Comparison of ENCODE assay signal across 25 cellular contexts in genomic region chr4:119302073-119302832, GRCh38. TPM values are rescaled to one million over a fixed set of nuclear protein-coding genes. Genes with fewer than 3 reads are reported as not detected.
DNase-seq lines count a peak whose midpoint lies in the region; ATAC-seq and TF ChIP-seq lines count a peak whose summit lies in the region.
"Had no signal": no experiment of that assay in that cellular context is flagged by ENCODE, and none has a peak within 500 bp of the region (broad histone marks: within the 10 kb centered on the region; RNA-seq: fewer than 3 reads in every experiment).

No MANE protein-coding gene starts in this region.

- H3K27ac Mint-ChIP-seq in stimulated activated naive CD8-positive, alpha-beta T cell treated with anti-CD3 and anti-CD28 coated beads, Interleukin-15, Interleukin-2, amounts not matched to agents 100 ng/mL and 50 ng/mL, for 24 hours = no peak overlapping the region
- H3K27ac Mint-ChIP-seq in activated T-helper 1 cell treated with anti-CD3 and anti-CD28 coated beads, Interleukin-12 subunit alpha, Interleukin-12 subunit beta, Interleukin-2, Interleukin-4 antibody, amounts not matched to agents 30 ng/mL and 10 ng/mL and 1 ng/mL, durations not matched to agents 14 hours and 24 hours and 36 hours = peak overlapping the region; percentile 8

- H3K9ac ChIP-seq in smooth muscle cell (ENCODE audit: low read depth) = no peak overlapping the region
- H3K9ac ChIP-seq: parathyroid adenoma had no signal

- no peak overlapping the region for H2AFZ ChIP-seq in smooth muscle cell (ENCODE audit: low read depth)
- H2AFZ ChIP-seq: parathyroid adenoma had no signal

- peaks cover 4% of the 10 kb centered on the region for H3K27me3 Mint-ChIP-seq in stimulated activated naive CD8-positive, alpha-beta T cell treated with anti-CD3 and anti-CD28 coated beads, Interleukin-15, Interleukin-2, amounts not matched to agents 100 ng/mL and 50 ng/mL, for 24 hours
- H3K27me3 Mint-ChIP-seq in activated T-helper 1 cell treated with anti-CD3 and anti-CD28 coated beads, Interleukin-12 subunit alpha, Interleukin-12 subunit beta, Interleukin-2, Interleukin-4 antibody, amounts not matched to agents 30 ng/mL and 10 ng/mL and 1 ng/mL, durations not matched to agents 14 hours and 24 hours and 36 hours (ENCODE audit: insufficient read depth) = peaks cover 5% of the 10 kb centered on the region
- H3K27me3 Mint-ChIP-seq: naive thymus-derived CD8-positive, alpha-beta T cell had no signal

- H3K36me3 ChIP-seq in smooth muscle cell (ENCODE audit: low read depth) = no peaks in the 10 kb centered on the region

- H3K27ac ChIP-seq in smooth muscle cell (ENCODE audit: low read depth) = no peak overlapping the region
- H3K27ac ChIP-seq: parathyroid adenoma, suprapubic skin had no signal

- no peak for DNase-seq in stimulated activated naive CD8-positive, alpha-beta T cell treated with anti-CD3 and anti-CD28 coated beads, Interleukin-15, Interleukin-2, amounts not matched to agents 100 U/mL and 50 U/mL, for 24 hours
- no peak for DNase-seq in activated T-helper 1 cell treated with anti-CD3 and anti-CD28 coated beads, Interleukin-12 subunit alpha, Interleukin-12 subunit beta, Interleukin-2, Interleukin-4 antibody, amounts not matched to agents 30 ng/mL and 10 ng/mL and 1 ng/mL, durations not matched to agents 14 hours and 24 hours and 36 hours (ENCODE audit: low spot score)
- peak; percentile 60 for DNase-seq in left lobe of liver (ENCODE audit: low spot score)
- no peak for DNase-seq in NCI-H510A (lab: John Stamatoyannopoulos, UW)
- DNase-seq in DMS114 treated with DMSO at 0.1 percent for 48 hours (lab: John Stamatoyannopoulos, UW; ENCODE audit: unreplicated experiment) = no peak
- DNase-seq in D341Med (ENCODE audit: low spot score) = no peak
- DNase-seq in smooth muscle cell (lab: John Stamatoyannopoulos, UW; ENCODE audit: unreplicated experiment) = no peak
- DNase-seq: activated CD4-positive, alpha-beta T cell treated with anti-CD3 and anti-CD28 coated beads for 4 hours; activated CD8-positive, alpha-beta memory T cell treated with anti-CD3 and anti-CD28 coated beads, Interleukin-2, amount 50 U/mL, for 4 hours; activated gamma-delta T cell; dermis blood vessel endothelial cell; DMS153; HCEC 1CT; Karpas-422; left cardiac atrium; naive thymus-derived CD8-positive, alpha-beta T cell; NCI-H187 treated with DMSO at 0.1 percent for 48 hours; NCI-H2227 treated with DMSO at 0.1 percent for 48 hours; NCI-H748 treated with DMSO at 0.1 percent for 48 hours; SHP77; sigmoid colon; SW 1271 had no signal

- TF ChIP-seq CTCF in smooth muscle cell (IDR thresholded peaks at IDR 0.05; ENCODE audit: borderline replicate concordance, insufficient read depth, poor library complexity, severe bottlenecking) = no peak

- intact Hi-C loops in activated T-helper 1 cell treated with anti-CD3 and anti-CD28 coated beads, Interleukin-12 subunit alpha, Interleukin-12 subunit beta, Interleukin-2, Interleukin-4 antibody, amounts not matched to agents 30 ng/mL and 10 ng/mL and 1 ng/mL, durations not matched to agents 14 hours and 24 hours and 36 hours (cut with micrococcal nuclease) = loop anchor here (5.0 kb wide), 1 partner anchor 465 kb away; the partner anchor contains the start of gene SEC24D

- H3K9me3 Mint-ChIP-seq in stimulated activated naive CD8-positive, alpha-beta T cell treated with anti-CD3 and anti-CD28 coated beads, Interleukin-15, Interleukin-2, amounts not matched to agents 100 ng/mL and 50 ng/mL, for 24 hours = no peaks in the 10 kb centered on the region
- no peaks in the 10 kb centered on the region for H3K9me3 Mint-ChIP-seq in activated T-helper 1 cell treated with anti-CD3 and anti-CD28 coated beads, Interleukin-12 subunit alpha, Interleukin-12 subunit beta, Interleukin-2, Interleukin-4 antibody, amounts not matched to agents 30 ng/mL and 10 ng/mL and 1 ng/mL, durations not matched to agents 14 hours and 24 hours and 36 hours
- H3K9me3 Mint-ChIP-seq: naive thymus-derived CD8-positive, alpha-beta T cell had no signal

- peaks cover 26% of the 10 kb centered on the region for H3K79me2 ChIP-seq in smooth muscle cell (ENCODE audit: low read depth)
- H3K79me2 ChIP-seq: parathyroid adenoma had no signal

- peaks cover 36% of the 10 kb centered on the region for H3K4me1 Mint-ChIP-seq in stimulated activated naive CD8-positive, alpha-beta T cell treated with anti-CD3 and anti-CD28 coated beads, Interleukin-15, Interleukin-2, amounts not matched to agents 100 ng/mL and 50 ng/mL, for 24 hours (ENCODE audit: low read depth)
- H3K4me1 Mint-ChIP-seq in activated T-helper 1 cell treated with anti-CD3 and anti-CD28 coated beads, Interleukin-12 subunit alpha, Interleukin-12 subunit beta, Interleukin-2, Interleukin-4 antibody, amounts not matched to agents 30 ng/mL and 10 ng/mL and 1 ng/mL, durations not matched to agents 14 hours and 24 hours and 36 hours (ENCODE audit: low read depth) = peaks cover 29% of the 10 kb centered on the region

- H3K9me3 ChIP-seq in smooth muscle cell (replicated peaks; ENCODE audit: low read depth) = no peaks in the 10 kb centered on the region
- H3K9me3 ChIP-seq: sigmoid colon, suprapubic skin had no signal

- no peaks in the 10 kb centered on the region for H3K27me3 ChIP-seq in smooth muscle cell (ENCODE audit: low read depth)
- H3K27me3 ChIP-seq: sigmoid colon, suprapubic skin had no signal

- H3K4me1 ChIP-seq in smooth muscle cell (ENCODE audit: low read depth) = peaks cover 14% of the 10 kb centered on the region

- H3K4me3 Mint-ChIP-seq in stimulated activated naive CD8-positive, alpha-beta T cell treated with anti-CD3 and anti-CD28 coated beads, Interleukin-15, Interleukin-2, amounts not matched to agents 100 ng/mL and 50 ng/mL, for 24 hours = peak overlapping the region; percentile 74
- H3K4me3 Mint-ChIP-seq in activated T-helper 1 cell treated with anti-CD3 and anti-CD28 coated beads, Interleukin-12 subunit alpha, Interleukin-12 subunit beta, Interleukin-2, Interleukin-4 antibody, amounts not matched to agents 30 ng/mL and 10 ng/mL and 1 ng/mL, durations not matched to agents 14 hours and 24 hours and 36 hours = peak overlapping the region; percentile 1

- no peak overlapping the region for H3K4me2 ChIP-seq in smooth muscle cell

- H3F3A ChIP-seq in smooth muscle cell (ENCODE audit: low read depth) = no peaks in the 10 kb centered on the region

- H4K20me1 ChIP-seq in smooth muscle cell (ENCODE audit: low read depth) = peaks cover 19% of the 10 kb centered on the region

- H3K4me3 ChIP-seq in smooth muscle cell = no peak overlapping the region
- H3K4me3 ChIP-seq: sigmoid colon, suprapubic skin had no signal

- H3K36me3 Mint-ChIP-seq in stimulated activated naive CD8-positive, alpha-beta T cell treated with anti-CD3 and anti-CD28 coated beads, Interleukin-15, Interleukin-2, amounts not matched to agents 100 ng/mL and 50 ng/mL, for 24 hours (ENCODE audit: low read depth) = peaks cover 31% of the 10 kb centered on the region
- peaks cover 22% of the 10 kb centered on the region for H3K36me3 Mint-ChIP-seq in activated T-helper 1 cell treated with anti-CD3 and anti-CD28 coated beads, Interleukin-12 subunit alpha, Interleukin-12 subunit beta, Interleukin-2, Interleukin-4 antibody, amounts not matched to agents 30 ng/mL and 10 ng/mL and 1 ng/mL, durations not matched to agents 14 hours and 24 hours and 36 hours (ENCODE audit: low read depth)

- ATAC-seq in stimulated activated naive CD8-positive, alpha-beta T cell treated with anti-CD3 and anti-CD28 coated beads, Interleukin-15, Interleukin-2, amounts not matched to agents 100 U/mL and 50 U/mL, for 24 hours = no peak
- peak; percentile 24 for ATAC-seq in left lobe of liver
- ATAC-seq: left cardiac atrium; naive thymus-derived CD8-positive, alpha-beta T cell had no signal

- WGBS in smooth muscle cell (ENCODE audit: low lambda C conversion rate) = 92% methylated on average over 5 of the region's 5 CpGs

RNA-seq across cellular contexts. Expression of gene FABP2, which starts 19.7 kb away (rescaled TPM):
- not detected in 2 replicates for total RNA-seq in activated T-helper 1 cell treated with anti-CD3 and anti-CD28 coated beads, Interleukin-12 subunit alpha, Interleukin-12 subunit beta, Interleukin-2, Interleukin-4 antibody, amounts not matched to agents 30 ng/mL and 10 ng/mL and 1 ng/mL, durations not matched to agents 14 hours and 24 hours and 36 hours
- total RNA-seq in left lobe of liver (not detected), smooth muscle cell (not detected in 2 replicates)
- polyA plus RNA-seq in smooth muscle cell = 0.13 TPM in 1 of 2 replicates, not detected in the other
- total RNA-seq: dermis blood vessel endothelial cell, left cardiac atrium, sigmoid colon, suprapubic skin had no signal
